ENCODE assay signal across 8 cellular contexts in the genomic region with DNA sequence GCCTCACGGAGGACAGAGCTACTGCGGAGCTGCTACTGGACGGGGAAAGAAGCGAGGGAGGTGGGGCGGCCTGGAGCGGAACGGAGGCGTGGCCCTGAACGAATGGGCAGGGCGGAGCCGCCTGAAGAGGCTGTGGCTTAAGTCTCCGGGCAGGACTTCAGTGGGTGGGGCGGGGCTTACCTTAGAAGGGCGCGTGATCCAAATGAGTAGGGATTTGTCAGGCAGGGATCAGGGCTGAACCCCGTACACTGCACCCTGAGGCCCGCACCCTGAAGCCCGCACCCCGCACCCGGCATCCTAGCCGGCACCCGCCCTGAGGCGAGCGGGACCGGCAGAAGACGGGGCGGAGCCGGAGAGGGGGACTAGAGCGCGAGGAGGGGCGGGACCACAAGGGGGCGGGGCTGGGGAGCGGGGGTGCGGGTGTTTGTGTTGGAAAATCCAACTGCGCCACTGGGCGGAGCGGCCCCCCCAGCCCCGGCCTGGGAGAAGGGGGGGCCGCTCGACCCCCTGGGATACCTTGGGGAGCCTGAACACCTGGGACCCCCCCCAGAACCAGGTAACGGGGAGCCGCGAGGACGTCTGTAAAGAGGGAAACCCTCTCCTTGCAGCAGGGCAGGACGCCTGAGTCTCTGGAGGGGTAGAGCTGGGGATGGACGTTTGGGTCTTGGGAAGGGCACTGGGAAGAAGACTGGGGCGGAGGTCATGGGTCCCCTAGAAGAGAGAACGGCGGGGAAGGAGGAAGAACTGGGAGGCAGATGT. TPM values are rescaled to one million over a fixed set of nuclear protein-coding genes. Genes with fewer than 3 reads are reported as not detected.
DNase-seq lines count a peak whose midpoint lies in the region; ATAC-seq and TF ChIP-seq lines count a peak whose summit lies in the region.

A gene with protein sequence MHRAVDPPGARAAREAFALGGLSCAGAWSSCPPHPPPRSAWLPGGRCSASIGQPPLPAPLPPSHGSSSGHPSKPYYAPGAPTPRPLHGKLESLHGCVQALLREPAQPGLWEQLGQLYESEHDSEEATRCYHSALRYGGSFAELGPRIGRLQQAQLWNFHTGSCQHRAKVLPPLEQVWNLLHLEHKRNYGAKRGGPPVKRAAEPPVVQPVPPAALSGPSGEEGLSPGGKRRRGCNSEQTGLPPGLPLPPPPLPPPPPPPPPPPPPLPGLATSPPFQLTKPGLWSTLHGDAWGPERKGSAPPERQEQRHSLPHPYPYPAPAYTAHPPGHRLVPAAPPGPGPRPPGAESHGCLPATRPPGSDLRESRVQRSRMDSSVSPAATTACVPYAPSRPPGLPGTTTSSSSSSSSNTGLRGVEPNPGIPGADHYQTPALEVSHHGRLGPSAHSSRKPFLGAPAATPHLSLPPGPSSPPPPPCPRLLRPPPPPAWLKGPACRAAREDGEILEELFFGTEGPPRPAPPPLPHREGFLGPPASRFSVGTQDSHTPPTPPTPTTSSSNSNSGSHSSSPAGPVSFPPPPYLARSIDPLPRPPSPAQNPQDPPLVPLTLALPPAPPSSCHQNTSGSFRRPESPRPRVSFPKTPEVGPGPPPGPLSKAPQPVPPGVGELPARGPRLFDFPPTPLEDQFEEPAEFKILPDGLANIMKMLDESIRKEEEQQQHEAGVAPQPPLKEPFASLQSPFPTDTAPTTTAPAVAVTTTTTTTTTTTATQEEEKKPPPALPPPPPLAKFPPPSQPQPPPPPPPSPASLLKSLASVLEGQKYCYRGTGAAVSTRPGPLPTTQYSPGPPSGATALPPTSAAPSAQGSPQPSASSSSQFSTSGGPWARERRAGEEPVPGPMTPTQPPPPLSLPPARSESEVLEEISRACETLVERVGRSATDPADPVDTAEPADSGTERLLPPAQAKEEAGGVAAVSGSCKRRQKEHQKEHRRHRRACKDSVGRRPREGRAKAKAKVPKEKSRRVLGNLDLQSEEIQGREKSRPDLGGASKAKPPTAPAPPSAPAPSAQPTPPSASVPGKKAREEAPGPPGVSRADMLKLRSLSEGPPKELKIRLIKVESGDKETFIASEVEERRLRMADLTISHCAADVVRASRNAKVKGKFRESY (N-terminal part only) (plus strand): TSS at position 423 of the 759 bp plus-strand sequence. CDS start 11,338 bp downstream, outside the sequence.

- H3K9ac ChIP-seq in colonic mucosa (ENCODE audit: low read depth in 2 of 2, low read length in 2 of 2) = peak within 1 kb of the TSS; percentile 92 to 98

- no peaks in the 10 kb centered on the region for H3K9me3 ChIP-seq in colonic mucosa

- DNase-seq in A172 (ENCODE audit: low spot score) = peak; percentile 91
- DNase-seq in NCI-H526 treated with DMSO at 0.1 percent for 48 hours (lab: John Stamatoyannopoulos, UW) = peak; percentile 61
- DNase-seq in activated CD4-positive, alpha-beta T cell treated with anti-CD3 and anti-CD28 coated beads, Interleukin-2, amount 10 ng/mL, durations not matched to agents 24 days and 14 days = peak; percentile 97
- DNase-seq in colonic mucosa = peak; percentile 95
- peak; percentile 89 for DNase-seq in kidney tubule cell (ENCODE audit: low spot score)
- peak; percentile 70 to 85 for DNase-seq in stimulated activated CD4-positive, alpha-beta T cell treated with anti-CD3 and anti-CD28 coated beads, Interleukin-15, amount 100 ng/mL, for 48 hours (ENCODE audit: low read depth in 2 of 2)

- H3K9me3 Mint-ChIP-seq in activated CD4-positive, alpha-beta T cell treated with anti-CD3 and anti-CD28 coated beads, Interleukin-2, amount 10 ng/mL, durations not matched to agents 24 days and 14 days = no peaks in the 10 kb centered on the region

- peaks cover 39% of the 10 kb centered on the region for H3K4me1 Mint-ChIP-seq in activated CD4-positive, alpha-beta T cell treated with anti-CD3 and anti-CD28 coated beads, Interleukin-2, amount 10 ng/mL, durations not matched to agents 24 days and 14 days

- ATAC-seq in GM18520 (IDR thresholded peaks at IDR 0.05; ENCODE audit: unreplicated experiment) (peak; percentile 35), HG03196 (IDR thresholded peaks at IDR 0.05; ENCODE audit: unreplicated experiment) (peak; percentile 33)

- TF ChIP-seq CTCF in colonic mucosa (IDR thresholded peaks at IDR 0.05) = no peak

- intact Hi-C loops in activated CD4-positive, alpha-beta T cell treated with anti-CD3 and anti-CD28 coated beads, Interleukin-2, amount 10 ng/mL, durations not matched to agents 24 days and 14 days (cut with micrococcal nuclease) = loop anchor here (1.0 to 10.0 kb wide), 3 partner anchors 8 to 259 kb away; partner anchors contain the start of gene CD68
- intact Hi-C loops in colonic mucosa (cut with DNase I) = loop anchor here (2.0 to 5.0 kb wide), 2 partner anchors 19 to 87 kb away; no protein-coding TSS in a partner anchor

- peak within 1 kb of the TSS; percentile 100 for H3K27ac ChIP-seq in colonic mucosa

- H3K4me3 ChIP-seq in colonic mucosa = peak within 1 kb of the TSS; percentile 77

- H3K27me3 Mint-ChIP-seq in activated CD4-positive, alpha-beta T cell treated with anti-CD3 and anti-CD28 coated beads, Interleukin-2, amount 10 ng/mL, durations not matched to agents 24 days and 14 days = peaks cover 20% of the 10 kb centered on the region

- H3K27ac Mint-ChIP-seq in activated CD4-positive, alpha-beta T cell treated with anti-CD3 and anti-CD28 coated beads, Interleukin-2, amount 10 ng/mL, durations not matched to agents 24 days and 14 days = peak within 1 kb of the TSS; percentile 95

- H3K27me3 ChIP-seq in colonic mucosa = no peaks in the 10 kb centered on the region

- peak within 1 kb of the TSS; percentile 87 for H3K4me3 Mint-ChIP-seq in activated CD4-positive, alpha-beta T cell treated with anti-CD3 and anti-CD28 coated beads, Interleukin-2, amount 10 ng/mL, durations not matched to agents 24 days and 14 days

- H3K4me1 ChIP-seq in colonic mucosa = peaks cover 20% of the 10 kb centered on the region

- H3K36me3 Mint-ChIP-seq in activated CD4-positive, alpha-beta T cell treated with anti-CD3 and anti-CD28 coated beads, Interleukin-2, amount 10 ng/mL, durations not matched to agents 24 days and 14 days (ENCODE audit: low read depth) = peaks cover 3% of the 10 kb centered on the region

- no peaks in the 10 kb centered on the region for H3K36me3 ChIP-seq in colonic mucosa

RNA-seq across cellular contexts. Expression of the gene that starts here (rescaled TPM):
- total RNA-seq in A172 (2014; rRNA removed; shearing (Covaris generic)) = 0.16 and 0.93 TPM in 2 replicates
- total RNA-seq in activated CD4-positive, alpha-beta T cell treated with anti-CD3 and anti-CD28 coated beads, Interleukin-2, amount 10 ng/mL, durations not matched to agents 24 days and 14 days = 121 and 128 TPM in 2 replicates
- total RNA-seq in colonic mucosa = 10 to 100 TPM; 32.7 to 42.6 TPM

Comparison
In these comparisons a context has a peak if more than half of its experiments do, and no peak if none do; other contexts are left out.
1. Peak in every context shown above with its lines: DNase-seq, ATAC-seq, H3K4me3 ChIP-seq and H3K27ac ChIP-seq.
2. RNA of the gene that starts here (total RNA-seq): 121 to 128 TPM in activated CD4-positive, alpha-beta T cell treated with anti-CD3 and anti-CD28 coated beads, Interleukin-2, amount 10 ng/mL, durations not matched to agents 24 days and 14 days and 32.7 to 42.6 TPM in colonic mucosa; 0.16 to 0.93 TPM in A172; every median in the first group is over 10 times any median in the second.
3. Peak in DNase-seq in A172; RNA of the gene not detected or under 1 TPM.